ENCODE assay signal across 19 cellular contexts in the genomic region with DNA sequence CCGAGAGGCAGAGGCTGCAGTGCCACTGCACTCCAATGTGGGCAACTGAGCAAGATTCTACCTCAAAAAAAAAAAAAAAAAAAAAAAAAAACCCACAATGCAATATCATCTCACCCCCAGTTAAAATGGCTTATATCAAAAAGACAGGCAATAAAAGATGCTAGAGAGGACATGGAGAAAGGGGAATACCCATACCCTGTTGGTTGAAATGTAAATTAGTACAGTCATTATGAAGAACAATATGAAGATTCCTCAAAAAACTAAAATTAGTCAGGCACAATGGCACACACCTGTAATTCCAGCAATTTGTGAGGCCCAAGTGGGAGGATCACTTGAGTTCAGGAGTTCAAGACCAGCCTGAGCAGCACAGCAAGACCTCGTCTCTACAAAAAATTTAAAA.
"Had no signal": no experiment of that assay in that cellular context is flagged by ENCODE, and none has a peak within 500 bp of the region (broad histone marks: within the 10 kb centered on the region; RNA-seq: fewer than 3 reads in every experiment).

No MANE protein-coding gene starts in this region.

- FAIRE-seq: endometrium had no signal

- H3K9me3 ChIP-seq: gastrocnemius medialis, tibial artery had no signal

- ATAC-seq: esophagus mucosa; gastrocnemius medialis; heart right ventricle; left lobe of liver; naive thymus-derived CD4-positive, alpha-beta T cell; sciatic nerve had no signal

- H3K27me3 Mint-ChIP-seq: naive thymus-derived CD4-positive, alpha-beta T cell had no signal

- H3K4me3 ChIP-seq: dorsolateral prefrontal cortex, gastrocnemius medialis, heart right ventricle, tibial artery had no signal

- H3K4me3 Mint-ChIP-seq: neural crest cell had no signal

- H3K27ac ChIP-seq: dorsolateral prefrontal cortex, gastrocnemius medialis, heart right ventricle, tibial artery had no signal

- H3K36me3 ChIP-seq: gastrocnemius medialis, heart right ventricle, tibial artery had no signal

- H3K27me3 ChIP-seq: dorsolateral prefrontal cortex, gastrocnemius medialis, heart right ventricle, tibial artery had no signal

- DNase-seq: cortex of kidney; dorsolateral prefrontal cortex; effector CD8-positive, alpha-beta T cell; gastrocnemius medialis; heart right ventricle; hypothalamus; islet precursor cell; mammary epithelial cell; naive thymus-derived CD4-positive, alpha-beta T cell; posterior cingulate gyrus; stimulated activated CD4-positive, alpha-beta T cell treated with anti-CD3 and anti-CD28 coated beads, Interleukin-2, amount 100 ng/mL, for 24 hours; stimulated activated CD4-positive, alpha-beta T cell treated with anti-CD3 and anti-CD28 coated beads, Interleukin-4, amount 100 ng/mL, for 4 hours; stimulated activated naive CD4-positive, alpha-beta T cell treated with Interleukin-2 at 50 U/mL for 16 hours; tibial artery had no signal
